In the genomic region with DNA sequence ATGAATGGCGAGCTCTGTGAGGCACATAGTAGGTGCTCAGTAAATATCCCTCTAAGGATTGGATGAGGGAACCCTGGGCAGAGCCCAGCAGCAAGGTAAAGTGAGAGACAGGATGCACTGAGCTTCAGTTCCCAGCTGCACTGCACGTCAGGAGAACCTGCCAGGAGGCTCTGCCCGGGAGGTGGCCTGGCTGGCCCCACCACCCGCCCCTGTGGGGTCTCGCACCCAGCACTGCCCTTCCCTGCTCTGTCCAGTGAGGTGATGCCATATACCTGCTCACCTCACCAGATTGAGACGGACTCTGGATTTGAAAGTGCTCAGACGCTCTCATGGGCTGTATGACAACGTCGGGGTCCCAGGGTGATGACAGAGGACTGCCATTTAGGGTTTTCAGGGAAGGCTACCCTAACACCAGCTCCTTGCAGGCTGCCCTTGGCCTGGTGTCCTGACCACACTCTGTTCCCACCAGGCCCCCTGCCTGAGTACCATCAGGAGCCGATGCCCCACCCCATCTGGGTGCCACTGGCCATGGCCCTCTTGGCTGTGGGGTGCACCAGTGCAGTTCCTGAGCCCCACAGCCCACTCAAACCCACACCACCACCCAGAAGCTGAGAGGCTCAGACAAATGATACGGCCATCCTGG, we compare ENCODE assay signal across 16 cellular contexts.
DNase-seq lines count a peak whose midpoint lies in the region; ATAC-seq, FAIRE-seq and TF ChIP-seq lines count a peak whose summit lies in the region.
"Had no signal": no experiment of that assay in that cellular context is flagged by ENCODE, and none has a peak within 500 bp of the region (broad histone marks: within the 10 kb centered on the region; RNA-seq: fewer than 3 reads in every experiment).

No MANE protein-coding gene starts in this region.

- in situ Hi-C loops in K562 (cut with MboI), result loop anchor here (10.0 kb wide), 1 partner anchor 196 kb away; no protein-coding TSS in a partner anchor
- in situ Hi-C loops in gastrocnemius medialis (cut with MboI; ENCODE audit: low sequenced_read_pairs in 4 of 4), result loop anchor here in 1 of 4 donors (25.0 kb wide), 1 partner anchor 194 kb away; a partner anchor contains a TSS

- TF ChIP-seq RAD21 in K562 (CRISPR knock-in tag; conservative IDR thresholded peaks at IDR 0.05 in 1 of 2, IDR thresholded peaks at IDR 0.05 in 1 of 2), result no peak

- DNase-seq in left cardiac atrium (peak; percentile 9), Right ventricle myocardium superior (no peak), K562 (ENCODE audit: extremely low read depth in 1 of 4, low spot score in 3 of 4) (no peak), lower lobe of right lung (peak; percentile 23), suprapubic skin (ENCODE audit: low spot score in 2 of 2) (peak; percentile 33 to 62), gastrocnemius medialis (no peak)
- DNase-seq: DMS153, GOT3, IMR-90, Kasumi-1, NCI-H1105 treated with DMSO at 0.1 percent for 48 hours, NCI-H187, NCI-H345, NCI-H69 had no signal

- no peak for TF ChIP-seq CTCF in K562 (IDR thresholded peaks at IDR 0.05 in 2 of 3, conservative IDR thresholded peaks at IDR 0.05 in 1 of 3; ENCODE audit: insufficient read depth in 2 of 3, low read depth in 1 of 3, low read length in 3 of 3)
- no peak for TF ChIP-seq CTCF in lower lobe of right lung (IDR thresholded peaks at IDR 0.05)
- no peak for TF ChIP-seq CTCF in suprapubic skin (IDR thresholded peaks at IDR 0.05)
- TF ChIP-seq CTCF in gastrocnemius medialis (IDR thresholded peaks at IDR 0.05 in 4 of 5, conservative IDR thresholded peaks at IDR 0.05 in 1 of 5), result no peak

- H2AFZ ChIP-seq in K562 (ENCODE audit: low read depth, low read length), result no peak overlapping the region

- peaks cover 17% of the 10 kb centered on the region for H4K20me1 ChIP-seq in K562 (replicated peaks; ENCODE audit: control insufficient read depth, insufficient read depth, low read length)

- H3K27ac ChIP-seq in K562 (ENCODE audit: extremely low read depth, low read depth, low read length) (no peak overlapping the region), lower lobe of right lung (no peak overlapping the region), suprapubic skin (no peak overlapping the region), gastrocnemius medialis (no peak overlapping the region)

- intact Hi-C loops in left cardiac atrium (cut with DNase I), result no loop called here
- intact Hi-C loops in Right ventricle myocardium superior (cut with DNase I), result loop anchor here (5.0 kb wide), 1 partner anchor 179 kb away; a partner anchor contains a TSS
- intact Hi-C loops in K562 (cut with micrococcal nuclease), result no loop called here
- intact Hi-C loops in lower lobe of right lung (cut with DNase I), result loop anchor here (10.0 kb wide), 1 partner anchor 196 kb away; no protein-coding TSS in a partner anchor
- intact Hi-C loops in gastrocnemius medialis (cut with DNase I; ENCODE audit: low total_unique reads), result no loop called here

- no peaks in the 10 kb centered on the region for H3K79me2 ChIP-seq in K562 (ENCODE audit: control insufficient read depth, insufficient read depth, low read length)

- H3K27me3 ChIP-seq in K562 (ENCODE audit: control insufficient read depth in 2 of 2, insufficient read depth in 2 of 2, low read length in 2 of 2) (peaks cover 20 to 79% of the 10 kb centered on the region in 2 experiments; a peak in 4 of 5 replicates), lower lobe of right lung (ENCODE audit: low read depth) (peaks cover 15% of the 10 kb centered on the region), suprapubic skin (peaks cover 25% of the 10 kb centered on the region), gastrocnemius medialis (peaks cover 0 to 11% (median 9%) of the 10 kb centered on the region in 3 donors)

- CTCF ChIA-PET in K562 (lab: Yijun Ruan, JAX; ENCODE audit: low intra/inter-chr PET ratio), result no interaction called here

- WGBS in K562 (ENCODE audit: insufficient coverage, low coverage, missing lambda C conversion rate), result 2% methylated on average over 11 of the region's 11 CpGs
- WGBS in suprapubic skin, result 86% methylated on average over 10 of the region's 11 CpGs

- H3K4me2 ChIP-seq in K562 (ENCODE audit: insufficient read depth, low read length), result no peak overlapping the region

- H3K9me1 ChIP-seq in K562 (ENCODE audit: control insufficient read depth, insufficient read depth, low read length), result no peaks in the 10 kb centered on the region

- H3K9me3 ChIP-seq in K562 (replicated peaks; ENCODE audit: control insufficient read depth, insufficient read depth, low read depth, low read length) (no peaks in the 10 kb centered on the region), lower lobe of right lung (no peaks in the 10 kb centered on the region), suprapubic skin (no peaks in the 10 kb centered on the region), gastrocnemius medialis (no peaks in the 10 kb centered on the region)
- H3K9me3 ChIP-seq: Caco-2 had no signal

- ATAC-seq in left cardiac atrium (no peak), Right ventricle myocardium superior (ENCODE audit: poor library complexity) (no peak), K562 (no peak), lower lobe of right lung (no peak), HG03095 (IDR thresholded peaks at IDR 0.05; ENCODE audit: unreplicated experiment) (no peak), gastrocnemius medialis (no peak)

- TF ChIP-seq POLR2A in K562 (conservative IDR thresholded peaks at IDR 0.05) (no peak), suprapubic skin (IDR thresholded peaks at IDR 0.05) (no peak), gastrocnemius medialis (IDR thresholded peaks at IDR 0.05) (no peak)

- no peak overlapping the region for H3K9ac ChIP-seq in K562 (ENCODE audit: insufficient read depth in 1 of 2, low read depth in 2 of 2, low read length in 2 of 2)

- TF ChIP-seq EP300 in K562 (IDR thresholded peaks at IDR 0.05; ENCODE audit: low read length) (no peak), suprapubic skin (IDR thresholded peaks at IDR 0.05) (no peak)

- peaks cover 0 to 7% of the 10 kb centered on the region in 2 experiments; a peak in 1 of 5 replicates for H3K4me1 ChIP-seq in K562 (replicated peaks in 1 of 2; ENCODE audit: control insufficient read depth in 2 of 2, insufficient read depth in 2 of 2, low read length in 2 of 2)
- no peaks in the 10 kb centered on the region for H3K4me1 ChIP-seq in lower lobe of right lung
- H3K4me1 ChIP-seq in suprapubic skin, result no peaks in the 10 kb centered on the region
- no peaks in the 10 kb centered on the region for H3K4me1 ChIP-seq in gastrocnemius medialis
- H3K4me1 ChIP-seq: Caco-2 had no signal

- POLR2A ChIA-PET in K562 (lab: Yijun Ruan, JAX), result interaction anchor here (0.5 to 1.4 kb wide), 3 partner anchors 21 to 1189 kb away, joined by 3 to 4 read pairs (median 3); no protein-coding TSS in a partner anchor

- no peak for FAIRE-seq in K562 (lab: Jason Lieb, UNC)

- H3K36me3 ChIP-seq in K562 (ENCODE audit: control insufficient read depth, insufficient read depth, low read length), result no peaks in the 10 kb centered on the region
- no peaks in the 10 kb centered on the region for H3K36me3 ChIP-seq in lower lobe of right lung
- no peaks in the 10 kb centered on the region for H3K36me3 ChIP-seq in suprapubic skin
- no peaks in the 10 kb centered on the region for H3K36me3 ChIP-seq in gastrocnemius medialis

- BruUV-seq in K562 (replicated peaks; lab: Mats Ljungman, UMichigan), result no TSS peak

- H3K4me3 ChIP-seq in K562 (no peak overlapping the region), lower lobe of right lung (no peak overlapping the region), suprapubic skin (no peak overlapping the region), gastrocnemius medialis (no peak overlapping the region)

TF ChIP-seq in K562, 482 proteins besides CTCF, POLR2A, EP300 and RAD21:
- TF ChIP-seq ZKSCAN1 (IDR thresholded peaks at IDR 0.05; ENCODE audit: low read depth, low read length) (peak; percentile 53; the same call in 1 of the 2 replicates), ZNF668 (CRISPR knock-in tag; IDR thresholded peaks at IDR 0.05) (no peak)

Comparison
In these comparisons a context has a peak if more than half of its experiments do, and no peak if none do; other contexts are left out.
1. DNase-seq: peak in left cardiac atrium (single experiment), lower lobe of right lung (single experiment) and suprapubic skin (2 of 2); none in Right ventricle myocardium superior (single experiment), K562 (0 of 4) and gastrocnemius medialis (0 of 2).
2. intact Hi-C loops: an anchor here in Right ventricle myocardium superior (5.0 kb wide) and lower lobe of right lung (10.0 kb wide); none called in left cardiac atrium, K562 and gastrocnemius medialis.